ENCODE assay signal across 1 cellular context in genomic region chr2:234681206-234681605, GRCh38.
TF ChIP-seq lines count a peak whose summit lies in the region.

No MANE protein-coding gene starts in this region.

TF ChIP-seq in A549, 52 proteins besides CTCF, POLR2A, EP300 and RAD21 (continued from another document):
- no peak for TF ChIP-seq REST (IDR thresholded peaks at IDR 0.05)
- no peak for TF ChIP-seq BHLHE40 (IDR thresholded peaks at IDR 0.05; ENCODE audit: low read depth, low read length)
